ENCODE assay signal across 15 cellular contexts in the genomic region with DNA sequence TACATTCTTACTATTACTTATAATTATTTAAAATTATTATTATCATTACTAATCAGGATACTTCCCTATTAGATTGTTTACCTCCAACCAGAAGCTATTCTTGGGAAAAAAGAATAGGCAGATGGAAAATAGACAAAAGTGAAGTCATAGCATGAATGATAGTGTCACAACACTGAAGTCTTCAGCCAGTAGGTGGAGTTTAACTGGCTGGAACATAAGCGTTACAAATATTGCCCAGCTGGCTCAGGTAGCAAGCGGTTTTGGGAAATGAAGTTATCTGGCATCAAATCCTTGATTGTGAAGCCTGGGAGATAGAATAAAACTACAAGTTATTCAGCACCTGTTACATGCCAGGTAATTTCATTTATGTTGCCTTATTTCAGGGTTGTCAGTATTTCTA.
DNase-seq lines count a peak whose midpoint lies in the region; ATAC-seq and TF ChIP-seq lines count a peak whose summit lies in the region.
"Had no signal": no experiment of that assay in that cellular context is flagged by ENCODE, and none has a peak within 500 bp of the region (broad histone marks: within the 10 kb centered on the region; RNA-seq: fewer than 3 reads in every experiment).

No MANE protein-coding gene starts in this region.

- CTCF ChIA-PET in PC-9 (lab: Charles Lee): no interaction called here
- CTCF ChIA-PET in activated CD8-positive, alpha-beta memory T cell treated with anti-CD3 and anti-CD28 coated beads, Interleukin-2, amount 10 ng/mL, durations not matched to agents 7 days and 5 days (lab: Charles Lee): no interaction called here

- H3K27me3 ChIP-seq in breast epithelium: no peaks in the 10 kb centered on the region
- H3K27me3 ChIP-seq in PC-9 (ENCODE audit: insufficient read depth, low read depth): no peaks in the 10 kb centered on the region
- no peaks in the 10 kb centered on the region for H3K27me3 ChIP-seq in hepatocyte
- H3K27me3 ChIP-seq: body of pancreas had no signal

- H2AFZ ChIP-seq in PC-9 (no peak overlapping the region), hepatocyte (no peak overlapping the region)
- H2AFZ ChIP-seq: parathyroid adenoma had no signal

- no peak for ATAC-seq in activated CD8-positive, alpha-beta memory T cell treated with anti-CD3 and anti-CD28 coated beads, Interleukin-2, amount 10 ng/mL, durations not matched to agents 7 days and 5 days
- ATAC-seq: body of pancreas; stimulated activated memory B cell treated with anti-CD40 and anti-IgM and Interleukin-4, amounts not matched to agents 10 μg/mL and 1 μg/mL and 100 μg/mL, for 72 hours had no signal

- peak; percentile 14 to 72 for DNase-seq in T47D (ENCODE audit: low read depth in 1 of 2, low spot score in 1 of 2)
- DNase-seq in breast epithelium (ENCODE audit: low spot score in 2 of 2): no peak
- DNase-seq in PC-9: no peak
- DNase-seq in hepatocyte (ENCODE audit: low spot score): peak; percentile 4
- DNase-seq in retina: no peak
- DNase-seq in NCI-H1417 (lab: John Stamatoyannopoulos, UW): no peak
- no peak for DNase-seq in activated CD8-positive, alpha-beta memory T cell treated with anti-CD3 and anti-CD28 coated beads, Interleukin-2, amount 10 ng/mL, durations not matched to agents 7 days and 5 days
- DNase-seq in NCI-H510A treated with DMSO at 0.1 percent for 48 hours (lab: John Stamatoyannopoulos, UW): no peak
- DNase-seq: activated CD4-positive, alpha-beta T cell treated with anti-CD3 and anti-CD28 coated beads, Interleukin-2, amount 10 ng/mL, durations not matched to agents 24 days and 14 days; activated effector memory CD4-positive, alpha-beta T cell treated with Interleukin-2 at 50 U/mL for 16 hours; body of pancreas; stimulated activated CD4-positive, alpha-beta T cell treated with anti-CD3 and anti-CD28 coated beads, Interleukin-1b, Interleukin-23, amount 100 ng/mL, for 48 hours; SW 1271 had no signal

- 79% methylated on average over 2 of the region's 2 CpGs for WGBS in hepatocyte (ENCODE audit: low lambda C conversion rate, missing lambda C conversion rate)

- TF ChIP-seq POLR2A in breast epithelium (IDR thresholded peaks at IDR 0.05): no peak

- no peaks in the 10 kb centered on the region for H3K79me2 ChIP-seq in PC-9 (ENCODE audit: low read depth)
- no peaks in the 10 kb centered on the region for H3K79me2 ChIP-seq in hepatocyte
- H3K79me2 ChIP-seq: parathyroid adenoma had no signal

- H3K4me3 Mint-ChIP-seq in activated CD8-positive, alpha-beta memory T cell treated with anti-CD3 and anti-CD28 coated beads, Interleukin-2, amount 10 ng/mL, durations not matched to agents 7 days and 5 days: no peak overlapping the region
- H3K4me3 Mint-ChIP-seq: activated CD4-positive, alpha-beta T cell treated with anti-CD3 and anti-CD28 coated beads, Interleukin-2, amount 10 ng/mL, durations not matched to agents 24 days and 14 days; stimulated activated memory B cell treated with anti-CD40 and anti-IgM and Interleukin-4, amounts not matched to agents 10 μg/mL and 1 μg/mL and 100 μg/mL, for 72 hours had no signal

- H3K27ac ChIP-seq in breast epithelium: no peak overlapping the region
- H3K27ac ChIP-seq in PC-9: no peak overlapping the region
- H3K27ac ChIP-seq in hepatocyte: no peak overlapping the region
- H3K27ac ChIP-seq: body of pancreas, parathyroid adenoma had no signal

- intact Hi-C loops in breast epithelium (cut with DNase I; ENCODE audit: low total_unique reads) (no loop called here), PC-9 (cut with micrococcal nuclease; ENCODE audit: unreplicated experiment) (no loop called here)

- H3K4me3 ChIP-seq in breast epithelium: no peak overlapping the region
- no peak overlapping the region for H3K4me3 ChIP-seq in PC-9
- no peak overlapping the region for H3K4me3 ChIP-seq in hepatocyte
- H3K4me3 ChIP-seq: body of pancreas had no signal

- no peaks in the 10 kb centered on the region for H4K20me1 ChIP-seq in PC-9 (ENCODE audit: insufficient read depth)
- H4K20me1 ChIP-seq in hepatocyte (ENCODE audit: insufficient read depth, poor library complexity, severe bottlenecking): no peaks in the 10 kb centered on the region

- in situ Hi-C loops in T47D (cut with HindIII; ENCODE audit: low pct_unique_long_range_greater_than_20kb, low sequenced_read_pairs): no loop called here

- H3K4me1 ChIP-seq in breast epithelium (no peaks in the 10 kb centered on the region), PC-9 (replicated peaks; ENCODE audit: insufficient read depth) (no peaks in the 10 kb centered on the region), hepatocyte (ENCODE audit: insufficient read depth) (no peaks in the 10 kb centered on the region)
- H3K4me1 ChIP-seq: body of pancreas, parathyroid adenoma had no signal

- no peaks in the 10 kb centered on the region for H3K27me3 Mint-ChIP-seq in activated CD8-positive, alpha-beta memory T cell treated with anti-CD3 and anti-CD28 coated beads, Interleukin-2, amount 10 ng/mL, durations not matched to agents 7 days and 5 days
- H3K27me3 Mint-ChIP-seq: activated CD4-positive, alpha-beta T cell treated with anti-CD3 and anti-CD28 coated beads, Interleukin-2, amount 10 ng/mL, durations not matched to agents 24 days and 14 days; stimulated activated memory B cell treated with anti-CD40 and anti-IgM and Interleukin-4, amounts not matched to agents 10 μg/mL and 1 μg/mL and 100 μg/mL, for 72 hours had no signal

- POLR2A ChIA-PET in PC-9 (lab: Charles Lee; ENCODE audit: unreplicated experiment): no interaction called here

- H3K4me2 ChIP-seq in PC-9 (no peak overlapping the region), hepatocyte (no peak overlapping the region)

- no peaks in the 10 kb centered on the region for H3K4me1 Mint-ChIP-seq in activated CD8-positive, alpha-beta memory T cell treated with anti-CD3 and anti-CD28 coated beads, Interleukin-2, amount 10 ng/mL, durations not matched to agents 7 days and 5 days
- H3K4me1 Mint-ChIP-seq: activated CD4-positive, alpha-beta T cell treated with anti-CD3 and anti-CD28 coated beads, Interleukin-2, amount 10 ng/mL, durations not matched to agents 24 days and 14 days; stimulated activated memory B cell treated with anti-CD40 and anti-IgM and Interleukin-4, amounts not matched to agents 10 μg/mL and 1 μg/mL and 100 μg/mL, for 72 hours had no signal

- no peaks in the 10 kb centered on the region for H3F3A ChIP-seq in PC-9 (ENCODE audit: insufficient read depth, low read depth)

- no peaks in the 10 kb centered on the region for H3K9me3 ChIP-seq in breast epithelium
- no peaks in the 10 kb centered on the region for H3K9me3 ChIP-seq in PC-9 (ENCODE audit: insufficient read depth, low read depth)
- no peaks in the 10 kb centered on the region for H3K9me3 ChIP-seq in hepatocyte (ENCODE audit: low read depth)
- H3K9me3 ChIP-seq: body of pancreas had no signal

- H3K9me3 Mint-ChIP-seq in activated CD8-positive, alpha-beta memory T cell treated with anti-CD3 and anti-CD28 coated beads, Interleukin-2, amount 10 ng/mL, durations not matched to agents 7 days and 5 days (ENCODE audit: low read depth): peaks cover 3% of the 10 kb centered on the region
- H3K9me3 Mint-ChIP-seq: activated CD4-positive, alpha-beta T cell treated with anti-CD3 and anti-CD28 coated beads, Interleukin-2, amount 10 ng/mL, durations not matched to agents 24 days and 14 days; stimulated activated memory B cell treated with anti-CD40 and anti-IgM and Interleukin-4, amounts not matched to agents 10 μg/mL and 1 μg/mL and 100 μg/mL, for 72 hours had no signal

- BruUV-seq in PC-9 (replicated peaks; lab: Mats Ljungman, UMichigan): no TSS peak

- no peak for TF ChIP-seq CTCF in breast epithelium (IDR thresholded peaks at IDR 0.05)
- TF ChIP-seq CTCF in PC-9 (conservative IDR thresholded peaks at IDR 0.05): 0 out of 2 replicates have a peak, but pooled peaks have one; percentile 23
- TF ChIP-seq CTCF in hepatocyte (IDR thresholded peaks at IDR 0.05; ENCODE audit: poor library complexity): peak; percentile 30

- H3K36me3 ChIP-seq in breast epithelium: no peaks in the 10 kb centered on the region
- H3K36me3 ChIP-seq in PC-9 (ENCODE audit: low read depth): no peaks in the 10 kb centered on the region
- no peaks in the 10 kb centered on the region for H3K36me3 ChIP-seq in hepatocyte (replicated peaks; ENCODE audit: insufficient read depth, low read depth)

- no peak overlapping the region for H3K27ac Mint-ChIP-seq in activated CD8-positive, alpha-beta memory T cell treated with anti-CD3 and anti-CD28 coated beads, Interleukin-2, amount 10 ng/mL, durations not matched to agents 7 days and 5 days
- H3K27ac Mint-ChIP-seq: activated CD4-positive, alpha-beta T cell treated with anti-CD3 and anti-CD28 coated beads, Interleukin-2, amount 10 ng/mL, durations not matched to agents 24 days and 14 days; stimulated activated memory B cell treated with anti-CD40 and anti-IgM and Interleukin-4, amounts not matched to agents 10 μg/mL and 1 μg/mL and 100 μg/mL, for 72 hours had no signal

- H3K9me2 ChIP-seq in PC-9 (ENCODE audit: insufficient read depth) (no peaks in the 10 kb centered on the region; the same call in 1 of the 2 replicates), hepatocyte (replicated peaks; ENCODE audit: insufficient read depth) (no peaks in the 10 kb centered on the region)

- no peaks in the 10 kb centered on the region for H3K36me3 Mint-ChIP-seq in activated CD8-positive, alpha-beta memory T cell treated with anti-CD3 and anti-CD28 coated beads, Interleukin-2, amount 10 ng/mL, durations not matched to agents 7 days and 5 days
- H3K36me3 Mint-ChIP-seq: stimulated activated memory B cell treated with anti-CD40 and anti-IgM and Interleukin-4, amounts not matched to agents 10 μg/mL and 1 μg/mL and 100 μg/mL, for 72 hours had no signal

Comparison
In these comparisons a context has a peak if more than half of its experiments do, and no peak if none do; other contexts are left out.
1. DNase-seq: peak in T47D (2 of 2) and hepatocyte (single experiment); none in breast epithelium (0 of 2), PC-9 (0 of 2), retina (single experiment), NCI-H1417 (0 of 3), activated CD8-positive, alpha-beta memory T cell treated with anti-CD3 and anti-CD28 coated beads, Interleukin-2, amount 10 ng/mL, durations not matched to agents 7 days and 5 days (single experiment) and NCI-H510A treated with DMSO at 0.1 percent for 48 hours (single experiment).
2. CTCF ChIP-seq: peak in PC-9 (single experiment) and hepatocyte (single experiment); none in breast epithelium (0 of 3).